Comparison of ENCODE assay signal across 13 cellular contexts in genomic region chr4:26345541-26345940, GRCh38. TPM values are rescaled to one million over a fixed set of nuclear protein-coding genes. Genes with fewer than 3 reads are reported as not detected.
A peak's percentile ranks its signal among the peaks of the same experiment; 100 is the strongest.
DNase-seq lines count a peak whose midpoint lies in the region; ATAC-seq and TF ChIP-seq lines count a peak whose summit lies in the region.
"Had no signal": no experiment of that assay in that cellular context is flagged by ENCODE, and none has a peak within 500 bp of the region (broad histone marks: within the 10 kb centered on the region; RNA-seq: fewer than 3 reads in every experiment).

No MANE protein-coding gene starts in this region.

- H3K9me3 Mint-ChIP-seq in CD4-positive, CD25-positive, alpha-beta regulatory T cell: no peaks in the 10 kb centered on the region
- no peaks in the 10 kb centered on the region for H3K9me3 Mint-ChIP-seq in HFFc6
- H3K9me3 Mint-ChIP-seq: activated naive CD4-positive, alpha-beta T cell treated with anti-CD3 and anti-CD28 coated beads, Interleukin-2, amount 50 U/mL, for 72 hours had no signal

- TF ChIP-seq EP300 in stomach (IDR thresholded peaks at IDR 0.05) (no peak), transverse colon (IDR thresholded peaks at IDR 0.05; ENCODE audit: low read depth) (no peak)

- peaks cover 49 to 76% (median 62%) of the 10 kb centered on the region in 4 donors for H3K4me1 Mint-ChIP-seq in CD4-positive, CD25-positive, alpha-beta regulatory T cell
- H3K4me1 Mint-ChIP-seq in HFFc6 (ENCODE audit: low read depth): peaks cover 58% of the 10 kb centered on the region

- peak overlapping the region in 1 of 3 donors; percentile 9 for H3K27ac Mint-ChIP-seq in CD4-positive, CD25-positive, alpha-beta regulatory T cell
- peak overlapping the region; percentile 42; the same call in 1 of the 2 replicates for H3K27ac Mint-ChIP-seq in HFFc6
- H3K27ac Mint-ChIP-seq: activated naive CD4-positive, alpha-beta T cell treated with anti-CD3 and anti-CD28 coated beads, Interleukin-2, amount 50 U/mL, for 72 hours had no signal

- TF ChIP-seq CTCF in HFFc6 (IDR thresholded peaks at IDR 0.05) (no peak), dorsolateral prefrontal cortex (IDR thresholded peaks at IDR 0.05 in 54 of 56, conservative IDR thresholded peaks at IDR 0.05 in 2 of 56; ENCODE audit: low read depth in 1 of 56, partially characterized antibody in 56 of 56) (no peak), stomach (IDR thresholded peaks at IDR 0.05) (no peak), transverse colon (IDR thresholded peaks at IDR 0.05) (no peak)

- no peak for TF ChIP-seq POLR2A in stomach (IDR thresholded peaks at IDR 0.05)
- TF ChIP-seq POLR2A in transverse colon (IDR thresholded peaks at IDR 0.05): no peak

- peaks cover 6% of the 10 kb centered on the region for H3K36me3 Mint-ChIP-seq in CD4-positive, CD25-positive, alpha-beta regulatory T cell
- H3K36me3 Mint-ChIP-seq in HFFc6 (ENCODE audit: low read depth): no peaks in the 10 kb centered on the region

- H3K4me3 Mint-ChIP-seq in CD4-positive, CD25-positive, alpha-beta regulatory T cell: no peak overlapping the region
- no peak overlapping the region for H3K4me3 Mint-ChIP-seq in HFFc6

- H3K4me1 ChIP-seq in CD4-positive, CD25-positive, alpha-beta regulatory T cell (ENCODE audit: control insufficient read depth, insufficient read depth, low read length, poor library complexity, severe bottlenecking): peaks cover 5% of the 10 kb centered on the region
- H3K4me1 ChIP-seq in stomach: peaks cover 10 to 72% (median 43%) of the 10 kb centered on the region in 4 donors
- H3K4me1 ChIP-seq in transverse colon: peaks cover 0 to 62% (median 1%) of the 10 kb centered on the region in 4 donors

- H3K27me3 Mint-ChIP-seq in CD4-positive, CD25-positive, alpha-beta regulatory T cell: no peaks in the 10 kb centered on the region
- no peaks in the 10 kb centered on the region; the same call in 1 of the 2 replicates for H3K27me3 Mint-ChIP-seq in HFFc6 (ENCODE audit: insufficient read depth)

- ATAC-seq in CD4-positive, CD25-positive, alpha-beta regulatory T cell (ENCODE audit: low read depth in 2 of 2): no peak
- ATAC-seq: activated naive CD4-positive, alpha-beta T cell treated with anti-CD3 and anti-CD28 coated beads, Interleukin-2, amount 50 U/mL, for 72 hours; SK-N-SH treated with all-trans-retinoic acid at 6 μM for 48 hours had no signal

- intact Hi-C loops in dorsolateral prefrontal cortex (cut with DNase I): no loop called here
- intact Hi-C loops in stomach (cut with DNase I; ENCODE audit: low total_unique reads): no loop called here
- intact Hi-C loops in transverse colon (cut with DNase I; ENCODE audit: low total_unique reads): loop anchor here (5.0 kb wide), 1 partner anchor 533 kb away; no protein-coding TSS in a partner anchor

- no peaks in the 10 kb centered on the region for H3K27me3 ChIP-seq in CD4-positive, CD25-positive, alpha-beta regulatory T cell (ENCODE audit: control insufficient read depth, insufficient read depth, low read length)
- H3K27me3 ChIP-seq in dorsolateral prefrontal cortex (no peaks in the 10 kb centered on the region), stomach (no peaks in the 10 kb centered on the region), transverse colon (no peaks in the 10 kb centered on the region)
- H3K27me3 ChIP-seq: pancreas had no signal

- no peak for DNase-seq in CD4-positive, CD25-positive, alpha-beta regulatory T cell
- no peak for DNase-seq in HFFc6
- DNase-seq in dorsolateral prefrontal cortex: no peak
- DNase-seq in pons (ENCODE audit: low spot score): peak; percentile 46
- DNase-seq in stomach: no peak
- no peak for DNase-seq in UCSD-AML1 (lab: John Stamatoyannopoulos, UW; ENCODE audit: unreplicated experiment)
- no peak for DNase-seq in transverse colon
- DNase-seq: GDM1, kidney, NCI-H1105 treated with DMSO at 0.1 percent for 48 hours had no signal

- H3K9me3 ChIP-seq in CD4-positive, CD25-positive, alpha-beta regulatory T cell (ENCODE audit: control insufficient read depth in 2 of 2, low read length in 2 of 2): no peaks in the 10 kb centered on the region
- H3K9me3 ChIP-seq in stomach (no peaks in the 10 kb centered on the region), transverse colon (no peaks in the 10 kb centered on the region)
- H3K9me3 ChIP-seq: pancreas had no signal

- no peaks in the 10 kb centered on the region for H3K36me3 ChIP-seq in CD4-positive, CD25-positive, alpha-beta regulatory T cell (ENCODE audit: control insufficient read depth, insufficient read depth, low read length)
- no peaks in the 10 kb centered on the region for H3K36me3 ChIP-seq in stomach
- H3K36me3 ChIP-seq in transverse colon: no peaks in the 10 kb centered on the region
- H3K36me3 ChIP-seq: pancreas had no signal

- in situ Hi-C loops in transverse colon (cut with MboI; ENCODE audit: low pct_ligation_motif_present in 1 of 4, low pct_unique_long_range_greater_than_20kb in 1 of 4, low sequenced_read_pairs in 3 of 4): loop anchor here in 1 of 4 donors (25.0 kb wide), 1 partner anchor 667 kb away; no protein-coding TSS in a partner anchor

- peak overlapping the region; percentile 37 for H3K4me3 ChIP-seq in CD4-positive, CD25-positive, alpha-beta regulatory T cell (ENCODE audit: low read depth, low read length)
- H3K4me3 ChIP-seq in dorsolateral prefrontal cortex (peak overlapping the region in 53 of 59 donors; percentile 0 to 73 (median 43)), stomach (peak overlapping the region in 1 of 4 donors; percentile 17), transverse colon (no peak overlapping the region)
- H3K4me3 ChIP-seq: pancreas had no signal

- WGBS in stomach, 5 donors: 57 to 81% (median 73%) methylated on average over 3 of the region's 3 CpGs
- WGBS in transverse colon (ENCODE audit: low coverage in 1 of 2), 2 donors: 51 to 53% methylated on average over 3 of the region's 3 CpGs

- H3K27ac ChIP-seq in CD4-positive, CD25-positive, alpha-beta regulatory T cell (ENCODE audit: insufficient read depth, low read length, poor library complexity, severe bottlenecking): peak overlapping the region; percentile 44
- peak overlapping the region in 58 of 59 donors; percentile 43 to 99 (median 94) for H3K27ac ChIP-seq in dorsolateral prefrontal cortex
- H3K27ac ChIP-seq in stomach: peak overlapping the region in 1 of 5 donors; percentile 16
- H3K27ac ChIP-seq in transverse colon: peak overlapping the region in 1 of 4 donors; percentile 30
- H3K27ac ChIP-seq: pancreas had no signal

RNA-seq across cellular contexts. Expression of gene RBPJ, which starts 24.7 kb away (rescaled TPM):
- total RNA-seq in CD4-positive, CD25-positive, alpha-beta regulatory T cell: 88.4 TPM
- 100 to 1,000 TPM in 2 of 4 donors, 10 to 100 TPM in 2; 68.5 to 120 (median 98.0) TPM for polyA plus RNA-seq in CD4-positive, CD25-positive, alpha-beta regulatory T cell
- total RNA-seq in HFFc6 (2021; fragmentation: NEBNext Ultra II Directional; extraction: Animal tissue kit (Norgen Biotek cat#: 25700)): 10 to 100 TPM; 60.9 to 71.7 (median 69.0) TPM
- total RNA-seq in dorsolateral prefrontal cortex (100 to 1,000 TPM in 35 of 120 experiments, 10 to 100 TPM in 85; 61.1 to 192 (median 89.2) TPM), stomach (100 to 1,000 TPM in 2 of 5 donors, 10 to 100 TPM in 3; 23.2 to 184 (median 67.8) TPM), transverse colon (100 to 1,000 TPM in 1 of 4 donors, 10 to 100 TPM in 3; 15.1 to 104 (median 44.6) TPM)
- polyA plus RNA-seq in stomach: 10 to 100 TPM; 26.8 to 39.1 (median 28.1) TPM

Comparison
In these comparisons a context has a peak if more than half of its experiments do, and no peak if none do; other contexts are left out.
1. H3K4me3 ChIP-seq: peak in CD4-positive, CD25-positive, alpha-beta regulatory T cell (single experiment) and dorsolateral prefrontal cortex (53 of 59); none in transverse colon (0 of 4).